In the genomic region with DNA sequence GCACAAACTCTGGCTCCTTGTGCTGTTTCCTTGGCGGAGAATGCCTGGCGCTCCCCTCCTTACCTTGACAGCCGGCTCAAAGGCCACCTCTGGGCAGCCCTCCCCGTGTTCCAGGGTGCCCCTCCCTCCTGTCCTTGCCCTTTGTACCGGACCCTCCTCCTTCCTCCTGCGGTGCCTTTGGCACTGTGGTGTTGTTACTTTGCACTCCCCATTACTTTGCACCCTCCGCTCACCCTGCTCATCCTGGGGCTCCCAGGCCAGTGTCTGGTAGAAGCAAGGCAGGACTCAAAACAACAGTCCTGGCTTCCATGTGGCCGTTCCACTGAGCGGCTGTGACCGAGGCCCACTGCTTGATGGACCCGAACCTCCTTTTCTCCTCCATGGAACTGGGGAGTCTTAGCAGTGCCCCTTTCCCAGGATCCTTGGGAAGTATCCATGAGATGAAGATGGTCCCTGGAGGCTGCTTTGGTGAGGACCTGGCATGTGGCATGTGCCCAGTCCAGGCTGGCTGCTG, we compare ENCODE assay signal across 1 cellular context.
TF ChIP-seq lines count a peak whose summit lies in the region.

No MANE protein-coding gene starts in this region.

TF ChIP-seq in HepG2, 621 proteins besides CTCF, POLR2A, EP300 and RAD21 (continued from another document and continues in another):
- TF ChIP-seq TRIM24 (CRISPR knock-in tag; IDR thresholded peaks at IDR 0.05) (peak; percentile 67; the same call in 1 of the 2 replicates), MBNL3 (CRISPR knock-in tag; conservative IDR thresholded peaks at IDR 0.05) (no peak), ZNF251 (CRISPR knock-in tag; IDR thresholded peaks at IDR 0.05) (no peak), KLF11 (CRISPR knock-in tag; IDR thresholded peaks at IDR 0.05) (no peak), KDM6A (CRISPR knock-in tag; IDR thresholded peaks at IDR 0.05; ENCODE audit: low read depth) (peak; percentile 70), ZNF841 (CRISPR knock-in tag; IDR thresholded peaks at IDR 0.05; ENCODE audit: borderline replicate concordance) (no peak), FOXO1 (CRISPR knock-in tag; IDR thresholded peaks at IDR 0.05) (peak; percentile 90), AKAP8 (CRISPR knock-in tag; IDR thresholded peaks at IDR 0.05) (no peak), ZBTB42 (CRISPR knock-in tag; IDR thresholded peaks at IDR 0.05) (peak; percentile 59; the same call in 1 of the 2 replicates), SPEN (CRISPR knock-in tag; IDR thresholded peaks at IDR 0.05; ENCODE audit: low read depth) (no peak), MZF1 (CRISPR knock-in tag; IDR thresholded peaks at IDR 0.05; ENCODE audit: borderline replicate concordance) (no peak), HCFC1 (IDR thresholded peaks at IDR 0.05; ENCODE audit: low read depth, low read length) (no peak), ZNF235 (CRISPR knock-in tag; IDR thresholded peaks at IDR 0.05; ENCODE audit: borderline replicate concordance) (0 out of 2 replicates have a peak, but pooled peaks have one; percentile 73), RFXANK (CRISPR knock-in tag; IDR thresholded peaks at IDR 0.05) (no peak), ZKSCAN5 (CRISPR knock-in tag; IDR thresholded peaks at IDR 0.05) (no peak), FOXK1 (CRISPR knock-in tag; IDR thresholded peaks at IDR 0.05; ENCODE audit: borderline replicate concordance, low read depth) (peak; percentile 74; the same call in 1 of the 2 replicates), RARA (CRISPR knock-in tag; IDR thresholded peaks at IDR 0.05) (peak; percentile 78), CENPX (CRISPR knock-in tag; IDR thresholded peaks at IDR 0.05) (no peak), ZNF572 (CRISPR knock-in tag; IDR thresholded peaks at IDR 0.05) (peak; percentile 100), ZNF577 (CRISPR knock-in tag; IDR thresholded peaks at IDR 0.05; ENCODE audit: borderline replicate concordance, low read depth) (no peak), ZNF274 (CRISPR knock-in tag; IDR thresholded peaks at IDR 0.05) (0 out of 2 replicates have a peak, but pooled peaks have one; percentile 58), ZNF644 (CRISPR knock-in tag; IDR thresholded peaks at IDR 0.05; ENCODE audit: low read depth) (peak; percentile 73; the same call in 1 of the 2 replicates), PHF8 (CRISPR knock-in tag; IDR thresholded peaks at IDR 0.05) (0 out of 2 replicates have a peak, but pooled peaks have one; percentile 25), RFX5 (IDR thresholded peaks at IDR 0.05; ENCODE audit: low read depth, low read length) (no peak), ZNF546 (CRISPR knock-in tag; conservative IDR thresholded peaks at IDR 0.05) (no peak), NRL (CRISPR knock-in tag; IDR thresholded peaks at IDR 0.05; ENCODE audit: borderline replicate concordance) (no peak), KDM2A (CRISPR knock-in tag; IDR thresholded peaks at IDR 0.05; ENCODE audit: borderline replicate concordance, low read depth) (peak; percentile 37; the same call in 1 of the 2 replicates), CCDC6 (CRISPR knock-in tag; IDR thresholded peaks at IDR 0.05) (no peak), MXD4 (CRISPR knock-in tag; IDR thresholded peaks at IDR 0.05) (peak; percentile 46; the same call in 1 of the 2 replicates), JUND (CRISPR knock-in tag; IDR thresholded peaks at IDR 0.05) (no peak), TP53 (CRISPR knock-in tag; conservative IDR thresholded peaks at IDR 0.05) (no peak), HOXA3 (CRISPR knock-in tag; IDR thresholded peaks at IDR 0.05) (peak; percentile 84), ZNF598 (CRISPR knock-in tag; IDR thresholded peaks at IDR 0.05; ENCODE audit: borderline replicate concordance) (peak; percentile 64; the same call in 1 of the 2 replicates), ZIK1 (CRISPR knock-in tag; IDR thresholded peaks at IDR 0.05; ENCODE audit: borderline replicate concordance, low read depth) (no peak), NFYB (CRISPR knock-in tag; IDR thresholded peaks at IDR 0.05) (no peak), ZNF839 (CRISPR knock-in tag; IDR thresholded peaks at IDR 0.05; ENCODE audit: borderline replicate concordance) (peak; percentile 19; the same call in 1 of the 2 replicates), ZNF564 (CRISPR knock-in tag; IDR thresholded peaks at IDR 0.05) (no peak), ZMYM4 (CRISPR knock-in tag; IDR thresholded peaks at IDR 0.05) (peak; percentile 57; the same call in 1 of the 2 replicates), NONO (IDR thresholded peaks at IDR 0.05) (no peak), NONO (CRISPR knock-in tag; conservative IDR thresholded peaks at IDR 0.05) (peak; percentile 79; the same call in 1 of the 2 replicates), MTF2 (CRISPR knock-in tag; IDR thresholded peaks at IDR 0.05; ENCODE audit: borderline replicate concordance) (no peak), ZNF547 (CRISPR knock-in tag; IDR thresholded peaks at IDR 0.05) (peak; percentile 85; the same call in 1 of the 2 replicates), DPF2 (CRISPR knock-in tag; IDR thresholded peaks at IDR 0.05; ENCODE audit: borderline replicate concordance, low read depth) (peak; percentile 84), KDM3A (CRISPR knock-in tag; IDR thresholded peaks at IDR 0.05; ENCODE audit: low read depth) (peak; percentile 89), CBX5 (CRISPR knock-in tag; IDR thresholded peaks at IDR 0.05; ENCODE audit: borderline replicate concordance) (peak; percentile 83; the same call in 1 of the 2 replicates), ATM (IDR thresholded peaks at IDR 0.05; ENCODE audit: borderline replicate concordance) (no peak)
- TF ChIP-seq, protein P1, sequence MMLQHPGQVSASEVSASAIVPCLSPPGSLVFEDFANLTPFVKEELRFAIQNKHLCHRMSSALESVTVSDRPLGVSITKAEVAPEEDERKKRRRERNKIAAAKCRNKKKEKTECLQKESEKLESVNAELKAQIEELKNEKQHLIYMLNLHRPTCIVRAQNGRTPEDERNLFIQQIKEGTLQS (CRISPR knock-in tag; IDR thresholded peaks at IDR 0.05) = no peak
- TF ChIP-seq, protein P2, sequence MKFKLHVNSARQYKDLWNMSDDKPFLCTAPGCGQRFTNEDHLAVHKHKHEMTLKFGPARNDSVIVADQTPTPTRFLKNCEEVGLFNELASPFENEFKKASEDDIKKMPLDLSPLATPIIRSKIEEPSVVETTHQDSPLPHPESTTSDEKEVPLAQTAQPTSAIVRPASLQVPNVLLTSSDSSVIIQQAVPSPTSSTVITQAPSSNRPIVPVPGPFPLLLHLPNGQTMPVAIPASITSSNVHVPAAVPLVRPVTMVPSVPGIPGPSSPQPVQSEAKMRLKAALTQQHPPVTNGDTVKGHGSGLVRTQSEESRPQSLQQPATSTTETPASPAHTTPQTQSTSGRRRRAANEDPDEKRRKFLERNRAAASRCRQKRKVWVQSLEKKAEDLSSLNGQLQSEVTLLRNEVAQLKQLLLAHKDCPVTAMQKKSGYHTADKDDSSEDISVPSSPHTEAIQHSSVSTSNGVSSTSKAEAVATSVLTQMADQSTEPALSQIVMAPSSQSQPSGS (CRISPR knock-in tag; IDR thresholded peaks at IDR 0.05) = 0 out of 2 replicates have a peak, but pooled peaks have one; percentile 59
- TF ChIP-seq, protein P3, sequence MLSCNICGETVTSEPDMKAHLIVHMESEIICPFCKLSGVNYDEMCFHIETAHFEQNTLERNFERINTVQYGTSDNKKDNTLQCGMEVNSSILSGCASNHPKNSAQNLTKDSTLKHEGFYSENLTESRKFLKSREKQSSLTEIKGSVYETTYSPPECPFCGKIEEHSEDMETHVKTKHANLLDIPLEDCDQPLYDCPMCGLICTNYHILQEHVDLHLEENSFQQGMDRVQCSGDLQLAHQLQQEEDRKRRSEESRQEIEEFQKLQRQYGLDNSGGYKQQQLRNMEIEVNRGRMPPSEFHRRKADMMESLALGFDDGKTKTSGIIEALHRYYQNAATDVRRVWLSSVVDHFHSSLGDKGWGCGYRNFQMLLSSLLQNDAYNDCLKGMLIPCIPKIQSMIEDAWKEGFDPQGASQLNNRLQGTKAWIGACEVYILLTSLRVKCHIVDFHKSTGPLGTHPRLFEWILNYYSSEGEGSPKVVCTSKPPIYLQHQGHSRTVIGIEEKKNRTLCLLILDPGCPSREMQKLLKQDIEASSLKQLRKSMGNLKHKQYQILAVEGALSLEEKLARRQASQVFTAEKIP (CRISPR knock-in tag; IDR thresholded peaks at IDR 0.05; ENCODE audit: borderline replicate concordance) = no peak
- TF ChIP-seq, protein P4, sequence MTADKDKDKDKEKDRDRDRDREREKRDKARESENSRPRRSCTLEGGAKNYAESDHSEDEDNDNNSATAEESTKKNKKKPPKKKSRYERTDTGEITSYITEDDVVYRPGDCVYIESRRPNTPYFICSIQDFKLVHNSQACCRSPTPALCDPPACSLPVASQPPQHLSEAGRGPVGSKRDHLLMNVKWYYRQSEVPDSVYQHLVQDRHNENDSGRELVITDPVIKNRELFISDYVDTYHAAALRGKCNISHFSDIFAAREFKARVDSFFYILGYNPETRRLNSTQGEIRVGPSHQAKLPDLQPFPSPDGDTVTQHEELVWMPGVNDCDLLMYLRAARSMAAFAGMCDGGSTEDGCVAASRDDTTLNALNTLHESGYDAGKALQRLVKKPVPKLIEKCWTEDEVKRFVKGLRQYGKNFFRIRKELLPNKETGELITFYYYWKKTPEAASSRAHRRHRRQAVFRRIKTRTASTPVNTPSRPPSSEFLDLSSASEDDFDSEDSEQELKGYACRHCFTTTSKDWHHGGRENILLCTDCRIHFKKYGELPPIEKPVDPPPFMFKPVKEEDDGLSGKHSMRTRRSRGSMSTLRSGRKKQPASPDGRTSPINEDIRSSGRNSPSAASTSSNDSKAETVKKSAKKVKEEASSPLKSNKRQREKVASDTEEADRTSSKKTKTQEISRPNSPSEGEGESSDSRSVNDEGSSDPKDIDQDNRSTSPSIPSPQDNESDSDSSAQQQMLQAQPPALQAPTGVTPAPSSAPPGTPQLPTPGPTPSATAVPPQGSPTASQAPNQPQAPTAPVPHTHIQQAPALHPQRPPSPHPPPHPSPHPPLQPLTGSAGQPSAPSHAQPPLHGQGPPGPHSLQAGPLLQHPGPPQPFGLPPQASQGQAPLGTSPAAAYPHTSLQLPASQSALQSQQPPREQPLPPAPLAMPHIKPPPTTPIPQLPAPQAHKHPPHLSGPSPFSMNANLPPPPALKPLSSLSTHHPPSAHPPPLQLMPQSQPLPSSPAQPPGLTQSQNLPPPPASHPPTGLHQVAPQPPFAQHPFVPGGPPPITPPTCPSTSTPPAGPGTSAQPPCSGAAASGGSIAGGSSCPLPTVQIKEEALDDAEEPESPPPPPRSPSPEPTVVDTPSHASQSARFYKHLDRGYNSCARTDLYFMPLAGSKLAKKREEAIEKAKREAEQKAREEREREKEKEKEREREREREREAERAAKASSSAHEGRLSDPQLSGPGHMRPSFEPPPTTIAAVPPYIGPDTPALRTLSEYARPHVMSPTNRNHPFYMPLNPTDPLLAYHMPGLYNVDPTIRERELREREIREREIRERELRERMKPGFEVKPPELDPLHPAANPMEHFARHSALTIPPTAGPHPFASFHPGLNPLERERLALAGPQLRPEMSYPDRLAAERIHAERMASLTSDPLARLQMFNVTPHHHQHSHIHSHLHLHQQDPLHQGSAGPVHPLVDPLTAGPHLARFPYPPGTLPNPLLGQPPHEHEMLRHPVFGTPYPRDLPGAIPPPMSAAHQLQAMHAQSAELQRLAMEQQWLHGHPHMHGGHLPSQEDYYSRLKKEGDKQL (CRISPR knock-in tag; IDR thresholded peaks at IDR 0.05; ENCODE audit: low read depth) = no peak
- TF ChIP-seq, protein P5, sequence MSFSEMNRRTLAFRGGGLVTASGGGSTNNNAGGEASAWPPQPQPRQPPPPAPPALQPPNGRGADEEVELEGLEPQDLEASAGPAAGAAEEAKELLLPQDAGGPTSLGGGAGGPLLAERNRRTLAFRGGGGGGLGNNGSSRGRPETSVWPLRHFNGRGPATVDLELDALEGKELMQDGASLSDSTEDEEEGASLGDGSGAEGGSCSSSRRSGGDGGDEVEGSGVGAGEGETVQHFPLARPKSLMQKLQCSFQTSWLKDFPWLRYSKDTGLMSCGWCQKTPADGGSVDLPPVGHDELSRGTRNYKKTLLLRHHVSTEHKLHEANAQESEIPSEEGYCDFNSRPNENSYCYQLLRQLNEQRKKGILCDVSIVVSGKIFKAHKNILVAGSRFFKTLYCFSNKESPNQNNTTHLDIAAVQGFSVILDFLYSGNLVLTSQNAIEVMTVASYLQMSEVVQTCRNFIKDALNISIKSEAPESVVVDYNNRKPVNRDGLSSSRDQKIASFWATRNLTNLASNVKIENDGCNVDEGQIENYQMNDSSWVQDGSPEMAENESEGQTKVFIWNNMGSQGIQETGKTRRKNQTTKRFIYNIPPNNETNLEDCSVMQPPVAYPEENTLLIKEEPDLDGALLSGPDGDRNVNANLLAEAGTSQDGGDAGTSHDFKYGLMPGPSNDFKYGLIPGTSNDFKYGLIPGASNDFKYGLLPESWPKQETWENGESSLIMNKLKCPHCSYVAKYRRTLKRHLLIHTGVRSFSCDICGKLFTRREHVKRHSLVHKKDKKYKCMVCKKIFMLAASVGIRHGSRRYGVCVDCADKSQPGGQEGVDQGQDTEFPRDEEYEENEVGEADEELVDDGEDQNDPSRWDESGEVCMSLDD (CRISPR knock-in tag; IDR thresholded peaks at IDR 0.05; ENCODE audit: borderline replicate concordance) = peak; percentile 43; the same call in 1 of the 2 replicates
- TF ChIP-seq, protein P6, sequence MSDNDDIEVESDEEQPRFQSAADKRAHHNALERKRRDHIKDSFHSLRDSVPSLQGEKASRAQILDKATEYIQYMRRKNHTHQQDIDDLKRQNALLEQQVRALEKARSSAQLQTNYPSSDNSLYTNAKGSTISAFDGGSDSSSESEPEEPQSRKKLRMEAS (IDR thresholded peaks at IDR 0.05) = peak; percentile 48; the same call in 1 of the 2 replicates
- TF ChIP-seq, protein P7, sequence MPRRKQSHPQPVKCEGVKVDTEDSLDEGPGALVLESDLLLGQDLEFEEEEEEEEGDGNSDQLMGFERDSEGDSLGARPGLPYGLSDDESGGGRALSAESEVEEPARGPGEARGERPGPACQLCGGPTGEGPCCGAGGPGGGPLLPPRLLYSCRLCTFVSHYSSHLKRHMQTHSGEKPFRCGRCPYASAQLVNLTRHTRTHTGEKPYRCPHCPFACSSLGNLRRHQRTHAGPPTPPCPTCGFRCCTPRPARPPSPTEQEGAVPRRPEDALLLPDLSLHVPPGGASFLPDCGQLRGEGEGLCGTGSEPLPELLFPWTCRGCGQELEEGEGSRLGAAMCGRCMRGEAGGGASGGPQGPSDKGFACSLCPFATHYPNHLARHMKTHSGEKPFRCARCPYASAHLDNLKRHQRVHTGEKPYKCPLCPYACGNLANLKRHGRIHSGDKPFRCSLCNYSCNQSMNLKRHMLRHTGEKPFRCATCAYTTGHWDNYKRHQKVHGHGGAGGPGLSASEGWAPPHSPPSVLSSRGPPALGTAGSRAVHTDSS (CRISPR knock-in tag; conservative IDR thresholded peaks at IDR 0.05) = no peak
- TF ChIP-seq, protein P8, sequence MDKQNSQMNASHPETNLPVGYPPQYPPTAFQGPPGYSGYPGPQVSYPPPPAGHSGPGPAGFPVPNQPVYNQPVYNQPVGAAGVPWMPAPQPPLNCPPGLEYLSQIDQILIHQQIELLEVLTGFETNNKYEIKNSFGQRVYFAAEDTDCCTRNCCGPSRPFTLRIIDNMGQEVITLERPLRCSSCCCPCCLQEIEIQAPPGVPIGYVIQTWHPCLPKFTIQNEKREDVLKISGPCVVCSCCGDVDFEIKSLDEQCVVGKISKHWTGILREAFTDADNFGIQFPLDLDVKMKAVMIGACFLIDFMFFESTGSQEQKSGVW (CRISPR knock-in tag; IDR thresholded peaks at IDR 0.05; ENCODE audit: borderline replicate concordance) = no peak
